8 cellular contexts compared by ENCODE assay signal in genomic region chr2:88691339-88692183, GRCh38. TPM values are rescaled to one million over a fixed set of nuclear protein-coding genes. Genes with fewer than 3 reads are reported as not detected.
A peak's percentile ranks its signal among the peaks of the same experiment; 100 is the strongest.
DNase-seq lines count a peak whose midpoint lies in the region; ATAC-seq and TF ChIP-seq lines count a peak whose summit lies in the region.

TSS of gene RPIA (plus strand) at chr2:88691673. CDS start at chr2:88691699, 26 bp downstream.

- H3K4me3 ChIP-seq in GM08714 (ENCODE audit: low read length) (peak within 1 kb of the TSS; percentile 97), gastroesophageal sphincter (peak within 1 kb of the TSS; percentile 63 to 67)

- peaks cover 0 to 33% (median 7%) of the 10 kb centered on the region in 3 donors for H3K4me1 ChIP-seq in gastroesophageal sphincter

- H3K9me3 Mint-ChIP-seq in HFFc6 = no peaks in the 10 kb centered on the region
- no peaks in the 10 kb centered on the region for H3K9me3 Mint-ChIP-seq in activated naive CD4-positive, alpha-beta T cell treated with anti-CD3 and anti-CD28 coated beads for 36 hours

- peaks cover 36% of the 10 kb centered on the region for H3K4me1 Mint-ChIP-seq in HFFc6 (ENCODE audit: low read depth)
- H3K4me1 Mint-ChIP-seq in activated naive CD4-positive, alpha-beta T cell treated with anti-CD3 and anti-CD28 coated beads for 36 hours (ENCODE audit: low read depth) = peaks cover 50% of the 10 kb centered on the region

- no peaks in the 10 kb centered on the region for H3K27me3 ChIP-seq in gastroesophageal sphincter

- WGBS in gastroesophageal sphincter (ENCODE audit: low coverage in 1 of 2), 2 donors = 0% methylated on average over 9 to 11 of the region's 71 CpGs

- CTCF ChIA-PET in activated naive CD4-positive, alpha-beta T cell treated with anti-CD3 and anti-CD28 coated beads for 36 hours (lab: Charles Lee) = interaction anchor here (0.5 to 2.0 kb wide), 10 partner anchors 10 to 107 kb away, joined by 3 to 8 read pairs (median 4); no protein-coding TSS in a partner anchor

- H3K36me3 ChIP-seq in gastroesophageal sphincter = no peaks in the 10 kb centered on the region

- intact Hi-C loops in activated naive CD4-positive, alpha-beta T cell treated with anti-CD3 and anti-CD28 coated beads for 36 hours (cut with micrococcal nuclease) = loop anchor here (1.0 to 10.0 kb wide), 5 partner anchors 63 to 637 kb away; partner anchors contain the start of genes EIF2AK3 and KRCC1

- peak; percentile 100 for ATAC-seq in gastroesophageal sphincter

- 0 out of 2 replicates have a peak, but pooled peaks cover 3% of the 10 kb centered on the region for H3K27me3 Mint-ChIP-seq in HFFc6 (ENCODE audit: insufficient read depth)
- H3K27me3 Mint-ChIP-seq in activated naive CD4-positive, alpha-beta T cell treated with anti-CD3 and anti-CD28 coated beads for 36 hours (ENCODE audit: low read depth) = no peaks in the 10 kb centered on the region

- H3K9me3 ChIP-seq in gastroesophageal sphincter = no peaks in the 10 kb centered on the region

- peak in 1 of 2 donors; percentile 22 for TF ChIP-seq POLR2A in gastroesophageal sphincter (IDR thresholded peaks at IDR 0.05)

- H3K27ac ChIP-seq in gastroesophageal sphincter = peak within 1 kb of the TSS; percentile 26 to 93 (median 82)

- TF ChIP-seq EP300 in gastroesophageal sphincter (IDR thresholded peaks at IDR 0.05) = no peak

- TF ChIP-seq CTCF in HFFc6 (IDR thresholded peaks at IDR 0.05) = peak; percentile 73
- TF ChIP-seq CTCF in gastroesophageal sphincter (IDR thresholded peaks at IDR 0.05) = peak in 3 of 4 experiments; percentile 31 to 78 (median 60)

- DNase-seq in HFFc6 = peak; percentile 99
- peak; percentile 99 for DNase-seq in NAMALWA (ENCODE audit: low spot score)
- DNase-seq in SK-N-DZ (ENCODE audit: low spot score) = peak; percentile 97
- peak; percentile 99 for DNase-seq in activated naive CD4-positive, alpha-beta T cell treated with anti-CD3 and anti-CD28 coated beads for 36 hours
- DNase-seq in non-pigmented ciliary epithelial cell (ENCODE audit: low read depth) = peak; percentile 94
- DNase-seq in superior temporal gyrus (ENCODE audit: extremely low spot score) = peak; percentile 99

- peak within 1 kb of the TSS; percentile 89 for H3K27ac Mint-ChIP-seq in HFFc6
- H3K27ac Mint-ChIP-seq in activated naive CD4-positive, alpha-beta T cell treated with anti-CD3 and anti-CD28 coated beads for 36 hours = peak within 1 kb of the TSS; percentile 91

- peaks cover 13% of the 10 kb centered on the region for H3K36me3 Mint-ChIP-seq in HFFc6 (ENCODE audit: low read depth)
- H3K36me3 Mint-ChIP-seq in activated naive CD4-positive, alpha-beta T cell treated with anti-CD3 and anti-CD28 coated beads for 36 hours (ENCODE audit: low read depth) = peaks cover 21% of the 10 kb centered on the region

- H3K4me3 Mint-ChIP-seq in HFFc6 = peak within 1 kb of the TSS; percentile 95
- peak within 1 kb of the TSS; percentile 93 for H3K4me3 Mint-ChIP-seq in activated naive CD4-positive, alpha-beta T cell treated with anti-CD3 and anti-CD28 coated beads for 36 hours

RNA-seq across cellular contexts. Expression of gene RPIA, which starts in this region (rescaled TPM):
- total RNA-seq in HFFc6 (2021; fragmentation: NEBNext Ultra II Directional; extraction: Animal tissue kit (Norgen Biotek cat#: 25700)) = 10 to 100 TPM; 10.1 to 12.2 (median 10.8) TPM
- polyA plus RNA-seq in SK-N-DZ (2014; cell fraction: cytosol; rRNA removed) = 9.9 and 11.6 TPM in 2 replicates
- polyA plus RNA-seq in SK-N-DZ (2014; cell fraction: nucleus; rRNA removed) = 6.8 and 14.2 TPM in 2 replicates
- 10 to 100 TPM; 67.3 to 70.0 TPM for total RNA-seq in activated naive CD4-positive, alpha-beta T cell treated with anti-CD3 and anti-CD28 coated beads for 36 hours
- 1 to 10 TPM; 4.4 to 7.7 (median 6.6) TPM for total RNA-seq in gastroesophageal sphincter

Comparison
In these comparisons a context has a peak if more than half of its experiments do, and no peak if none do; other contexts are left out.
1. Peak in every context shown above with its lines: DNase-seq, ATAC-seq, H3K4me3 ChIP-seq and H3K27ac ChIP-seq.
2. RNA of gene RPIA (total RNA-seq): 67.3 to 70.0 TPM in activated naive CD4-positive, alpha-beta T cell treated with anti-CD3 and anti-CD28 coated beads for 36 hours; 10.1 to 12.2 TPM in HFFc6 and 4.4 to 7.7 TPM in gastroesophageal sphincter; every median in the first group is over 4 times any median in the second.